Comparison of ENCODE assay signal across 4 cellular contexts in the genomic region with DNA sequence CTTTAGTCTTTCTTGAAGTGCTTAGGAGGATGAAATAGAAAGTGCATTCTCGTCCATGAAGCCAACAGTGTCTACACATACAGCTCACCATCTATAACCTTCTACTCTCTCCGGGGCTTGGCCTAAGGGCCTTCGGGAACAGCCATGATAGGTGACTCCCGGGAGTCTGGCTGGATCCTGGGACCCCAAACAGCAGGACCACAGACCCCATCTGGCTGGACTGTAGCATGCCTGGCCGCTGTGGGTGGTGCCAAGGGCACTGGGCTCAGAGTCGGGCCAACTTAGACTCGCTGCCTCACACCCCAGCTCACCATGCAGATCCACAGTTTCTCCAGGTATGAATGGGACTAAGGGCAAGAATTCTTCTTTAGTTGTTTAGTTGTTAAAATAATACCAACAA. TPM values are rescaled to one million over a fixed set of nuclear protein-coding genes. Genes with fewer than 3 reads are reported as not detected.
"Had no signal": no experiment of that assay in that cellular context is flagged by ENCODE, and none has a peak within 500 bp of the region (broad histone marks: within the 10 kb centered on the region; RNA-seq: fewer than 3 reads in every experiment).

No MANE protein-coding gene starts in this region.

- H3K4me3 ChIP-seq: GM12878 had no signal

- ATAC-seq: GM12878 had no signal

- DNase-seq: GDM1, GF-D8 had no signal

RNA-seq across cellular contexts. Expression of gene GABBR2, which starts 16.3 kb away (rescaled TPM):
- total RNA-seq: G401 had no signal
